In the genomic region with DNA sequence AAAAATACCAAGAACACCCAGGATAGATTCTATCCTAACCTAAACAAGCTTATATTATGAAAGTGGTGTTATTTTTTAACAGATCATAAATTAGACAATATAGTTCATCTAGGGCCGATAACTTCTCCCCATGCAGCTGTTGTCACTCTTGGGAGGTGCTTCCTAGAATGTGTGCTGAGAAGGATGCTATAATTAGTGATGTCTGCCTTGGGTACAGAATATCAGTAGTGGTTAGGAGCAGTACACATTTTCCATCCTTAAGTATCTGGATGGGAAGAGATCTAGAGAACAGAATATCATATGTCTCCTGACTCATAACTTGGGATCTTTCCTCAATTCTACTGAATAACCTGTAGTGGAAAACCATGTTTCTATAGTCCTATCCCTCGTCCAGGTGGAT, we compare ENCODE assay signal across 18 cellular contexts.
A peak's percentile ranks its signal among the peaks of the same experiment; 100 is the strongest.
DNase-seq lines count a peak whose midpoint lies in the region; ATAC-seq and TF ChIP-seq lines count a peak whose summit lies in the region.
"Had no signal": no experiment of that assay in that cellular context is flagged by ENCODE, and none has a peak within 500 bp of the region (broad histone marks: within the 10 kb centered on the region; RNA-seq: fewer than 3 reads in every experiment).

No MANE protein-coding gene starts in this region.

- no peak overlapping the region for H3K4me3 Mint-ChIP-seq in nephron progenitor cell
- H3K4me3 Mint-ChIP-seq: CD14-positive monocyte; CD4-positive, alpha-beta memory T cell; CD4-positive, CD25-positive, alpha-beta regulatory T cell; CD8-positive, alpha-beta memory T cell had no signal

- no peaks in the 10 kb centered on the region for H3K9me3 ChIP-seq in psoas muscle
- H3K9me3 ChIP-seq: A549, BE2C, BLaER1 had no signal

- no peak overlapping the region for H3K27ac Mint-ChIP-seq in nephron progenitor cell
- H3K27ac Mint-ChIP-seq: CD14-positive monocyte; CD4-positive, alpha-beta memory T cell; CD4-positive, CD25-positive, alpha-beta regulatory T cell; CD8-positive, alpha-beta memory T cell had no signal

- H3K4me3 ChIP-seq in psoas muscle: no peak overlapping the region
- H3K4me3 ChIP-seq: A549, BLaER1 had no signal

- no peaks in the 10 kb centered on the region for H3K4me1 Mint-ChIP-seq in nephron progenitor cell
- H3K4me1 Mint-ChIP-seq: CD14-positive monocyte; CD4-positive, alpha-beta memory T cell; CD8-positive, alpha-beta memory T cell had no signal

- POLR2A ChIA-PET in RWPE1 (lab: Yijun Ruan, JAX; ENCODE audit: low non-redundant PET): no interaction called here

- H3K36me3 Mint-ChIP-seq in nephron progenitor cell (ENCODE audit: low read depth): no peaks in the 10 kb centered on the region
- H3K36me3 Mint-ChIP-seq: CD14-positive monocyte; CD4-positive, CD25-positive, alpha-beta regulatory T cell had no signal

- no peak overlapping the region for H3K27ac ChIP-seq in psoas muscle
- no peak overlapping the region for H3K27ac ChIP-seq in RWPE1
- H3K27ac ChIP-seq: 22Rv1, A549, BLaER1 had no signal

- WGBS in psoas muscle, 3 donors: 27 to 35% (median 29%) methylated on average over 2 of the region's 2 CpGs

- no peaks in the 10 kb centered on the region for H3K27me3 ChIP-seq in psoas muscle (ENCODE audit: insufficient read depth in 3 of 3, low read length in 2 of 3)
- H3K27me3 ChIP-seq: BE2C, BLaER1 had no signal

- DNase-seq in LHCN-M2 (ENCODE audit: low read depth): peak; percentile 71
- DNase-seq in myocyte (ENCODE audit: low read depth): peak; percentile 82
- DNase-seq in psoas muscle: no peak
- DNase-seq in nephron progenitor cell: no peak
- DNase-seq in RWPE1 (ENCODE audit: low spot score): no peak
- no peak for DNase-seq in AML-193 (lab: John Stamatoyannopoulos, UW)
- DNase-seq: BE2C; C1 segment of cervical spinal cord; CD4-positive, alpha-beta memory T cell; CD4-positive, CD25-positive, alpha-beta regulatory T cell; CD8-positive, alpha-beta memory T cell; COR-L47; DMS79 treated with DMSO at 0.1 percent for 48 hours; GF-D8 had no signal

- H3K4me1 ChIP-seq in psoas muscle: no peaks in the 10 kb centered on the region
- H3K4me1 ChIP-seq: A549, BLaER1 had no signal

- H3K36me3 ChIP-seq in psoas muscle (ENCODE audit: insufficient read depth in 1 of 2, low read depth in 1 of 2): no peaks in the 10 kb centered on the region
- H3K36me3 ChIP-seq: BE2C, BLaER1 had no signal

- CTCF ChIA-PET in RWPE1 (lab: Yijun Ruan, JAX): interaction anchor here (1.2 kb wide), 1 partner anchor 116 kb away, joined by 5 read pairs; no protein-coding TSS in a partner anchor

- H3K9me3 Mint-ChIP-seq in nephron progenitor cell: no peaks in the 10 kb centered on the region
- H3K9me3 Mint-ChIP-seq: CD4-positive, alpha-beta memory T cell; CD8-positive, alpha-beta memory T cell had no signal

- TF ChIP-seq CTCF in psoas muscle (IDR thresholded peaks at IDR 0.05) (no peak), nephron progenitor cell (IDR thresholded peaks at IDR 0.05) (no peak), RWPE1 (conservative IDR thresholded peaks at IDR 0.05; ENCODE audit: low read depth) (no peak)

- peak in 3 of 4 donors; percentile 44 to 62 (median 45) for ATAC-seq in psoas muscle
- ATAC-seq: A549 had no signal

- H3K27me3 Mint-ChIP-seq in nephron progenitor cell (ENCODE audit: low read depth, poor library complexity): peaks cover 4% of the 10 kb centered on the region
- H3K27me3 Mint-ChIP-seq: CD4-positive, alpha-beta memory T cell; CD4-positive, CD25-positive, alpha-beta regulatory T cell; CD8-positive, alpha-beta memory T cell had no signal

- intact Hi-C loops in psoas muscle (cut with DNase I): no loop called here

Comparison
In these comparisons a context has a peak if more than half of its experiments do, and no peak if none do; other contexts are left out.
1. DNase-seq: peak in LHCN-M2 (single experiment) and myocyte (single experiment); none in psoas muscle (0 of 2), nephron progenitor cell (single experiment), RWPE1 (single experiment) and AML-193 (0 of 2).